1 cellular context compared by ENCODE assay signal in genomic region chr3:60582285-60582684, GRCh38.
TF ChIP-seq lines count a peak whose summit lies in the region.

No MANE protein-coding gene starts in this region.

TF ChIP-seq in GM12878, 131 proteins besides CTCF, POLR2A, EP300 and RAD21 (continued from another document):
- TF ChIP-seq E4F1 (IDR thresholded peaks at IDR 0.05; ENCODE audit: borderline replicate concordance, partially characterized antibody) (no peak), SKIL (IDR thresholded peaks at IDR 0.05; ENCODE audit: low read depth, poor library complexity, severe bottlenecking) (no peak), HDGF (IDR thresholded peaks at IDR 0.05) (no peak)
